Comparison of ENCODE assay signal across 22 cellular contexts in the genomic region with DNA sequence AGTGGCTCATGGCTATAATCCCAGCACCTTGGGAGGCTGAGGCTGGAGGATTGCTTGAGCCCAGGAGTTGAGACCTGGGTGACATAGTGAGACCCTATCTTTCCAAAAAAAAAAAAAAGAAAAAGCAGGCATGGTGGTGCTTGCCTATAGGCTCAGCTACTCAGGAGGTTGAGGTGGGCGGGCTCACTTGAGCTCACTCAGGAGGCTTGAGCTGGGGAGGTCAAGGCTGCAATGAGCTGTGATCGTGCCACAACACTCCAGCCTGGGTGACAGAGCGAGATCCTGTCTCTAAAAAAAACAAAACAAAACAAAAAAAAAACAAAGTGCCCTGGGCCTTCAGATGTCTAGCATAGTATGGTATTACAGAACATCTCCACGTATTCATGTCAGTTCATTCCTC.
"Had no signal": no experiment of that assay in that cellular context is flagged by ENCODE, and none has a peak within 500 bp of the region (broad histone marks: within the 10 kb centered on the region; RNA-seq: fewer than 3 reads in every experiment).

No MANE protein-coding gene starts in this region.

- H2AFZ ChIP-seq: parathyroid adenoma had no signal

- H3K36me3 Mint-ChIP-seq: memory B cell; stimulated activated memory B cell treated with anti-CD40 and anti-IgM and Interleukin-4, amounts not matched to agents 10 μg/mL and 1 μg/mL and 100 μg/mL, for 72 hours had no signal

- H3K36me3 ChIP-seq: sigmoid colon, thoracic aorta, upper lobe of right lung had no signal

- ATAC-seq: activated CD8-positive, alpha-beta memory T cell treated with anti-CD3 and anti-CD28 coated beads, Interleukin-2, amount 10 ng/mL, durations not matched to agents 7 days and 5 days; left ventricle myocardium superior; naive thymus-derived CD4-positive, alpha-beta T cell; stimulated activated memory B cell treated with anti-CD40 and anti-IgM and Interleukin-4, amounts not matched to agents 10 μg/mL and 1 μg/mL and 100 μg/mL, for 72 hours; T-cell; upper lobe of right lung had no signal

- H3K27ac Mint-ChIP-seq: activated B cell treated with CpG ODN at 0.5 μM for 24 hours; activated CD4-positive, alpha-beta memory T cell treated with anti-CD3 and anti-CD28 coated beads, Interleukin-2, amount 10 ng/mL, durations not matched to agents 7 days and 5 days; activated CD8-positive, alpha-beta memory T cell treated with anti-CD3 and anti-CD28 coated beads, Interleukin-2, amount 10 ng/mL, durations not matched to agents 7 days and 5 days; activated naive CD8-positive, alpha-beta T cell; memory B cell; stimulated activated memory B cell treated with anti-CD40 and anti-IgM and Interleukin-4, amounts not matched to agents 10 μg/mL and 1 μg/mL and 100 μg/mL, for 72 hours; T-cell had no signal

- DNase-seq: activated B cell treated with CpG ODN at 0.5 μM for 24 hours; activated CD4-positive, alpha-beta memory T cell treated with anti-CD3 and anti-CD28 coated beads, Interleukin-2, amount 10 ng/mL, durations not matched to agents 7 days and 5 days; activated CD4-positive, alpha-beta T cell treated with anti-CD3 and anti-CD28 coated beads for 4 hours; activated CD8-positive, alpha-beta memory T cell treated with anti-CD3 and anti-CD28 coated beads, Interleukin-2, amount 10 ng/mL, durations not matched to agents 7 days and 5 days; amniotic stem cell; erythroblast; foreskin melanocyte; glutamatergic neuron; hypothalamus; kidney glomerular epithelial cell; left ventricle myocardium superior; naive thymus-derived CD4-positive, alpha-beta T cell; sigmoid colon; spleen; stimulated activated CD4-positive, alpha-beta T cell treated with anti-CD3 and anti-CD28 coated beads, Interleukin-4, amount 100 ng/mL, for 4 hours; T-cell; upper lobe of right lung had no signal

- H3K9me3 ChIP-seq: sigmoid colon, spleen, thoracic aorta, upper lobe of right lung had no signal

- H3K9me3 Mint-ChIP-seq: activated B cell treated with CpG ODN at 0.5 μM for 24 hours; activated CD4-positive, alpha-beta memory T cell treated with anti-CD3 and anti-CD28 coated beads, Interleukin-2, amount 10 ng/mL, durations not matched to agents 7 days and 5 days; memory B cell; naive thymus-derived CD4-positive, alpha-beta T cell; stimulated activated memory B cell treated with anti-CD40 and anti-IgM and Interleukin-4, amounts not matched to agents 10 μg/mL and 1 μg/mL and 100 μg/mL, for 72 hours; T-cell had no signal

- H3K27ac ChIP-seq: parathyroid adenoma, sigmoid colon, spleen, thoracic aorta, upper lobe of right lung had no signal

- H3K27me3 Mint-ChIP-seq: activated B cell treated with CpG ODN at 0.5 μM for 24 hours; activated CD4-positive, alpha-beta memory T cell treated with anti-CD3 and anti-CD28 coated beads, Interleukin-2, amount 10 ng/mL, durations not matched to agents 7 days and 5 days; activated CD8-positive, alpha-beta memory T cell treated with anti-CD3 and anti-CD28 coated beads, Interleukin-2, amount 10 ng/mL, durations not matched to agents 7 days and 5 days; activated naive CD8-positive, alpha-beta T cell; memory B cell; naive thymus-derived CD4-positive, alpha-beta T cell; stimulated activated memory B cell treated with anti-CD40 and anti-IgM and Interleukin-4, amounts not matched to agents 10 μg/mL and 1 μg/mL and 100 μg/mL, for 72 hours; T-cell had no signal

- H3K4me3 ChIP-seq: sigmoid colon, spleen, thoracic aorta, upper lobe of right lung had no signal

- H3K9ac ChIP-seq: parathyroid adenoma had no signal

- H3K4me3 Mint-ChIP-seq: activated B cell treated with CpG ODN at 0.5 μM for 24 hours; activated CD4-positive, alpha-beta memory T cell treated with anti-CD3 and anti-CD28 coated beads, Interleukin-2, amount 10 ng/mL, durations not matched to agents 7 days and 5 days; activated CD8-positive, alpha-beta memory T cell treated with anti-CD3 and anti-CD28 coated beads, Interleukin-2, amount 10 ng/mL, durations not matched to agents 7 days and 5 days; activated naive CD8-positive, alpha-beta T cell; memory B cell; stimulated activated memory B cell treated with anti-CD40 and anti-IgM and Interleukin-4, amounts not matched to agents 10 μg/mL and 1 μg/mL and 100 μg/mL, for 72 hours; T-cell had no signal

- H3K27me3 ChIP-seq: sigmoid colon, spleen, upper lobe of right lung had no signal
